In genomic region chr19:8505680-8506401, GRCh38 we compare ENCODE assay signal across 1 cellular context.
A peak's percentile ranks its signal among the peaks of the same experiment; 100 is the strongest.
TF ChIP-seq lines count a peak whose summit lies in the region.

No MANE protein-coding gene starts in this region.

TF ChIP-seq in HepG2, 621 proteins besides CTCF, POLR2A, EP300 and RAD21 (continued from another document and continues in another):
- TF ChIP-seq, protein P1, sequence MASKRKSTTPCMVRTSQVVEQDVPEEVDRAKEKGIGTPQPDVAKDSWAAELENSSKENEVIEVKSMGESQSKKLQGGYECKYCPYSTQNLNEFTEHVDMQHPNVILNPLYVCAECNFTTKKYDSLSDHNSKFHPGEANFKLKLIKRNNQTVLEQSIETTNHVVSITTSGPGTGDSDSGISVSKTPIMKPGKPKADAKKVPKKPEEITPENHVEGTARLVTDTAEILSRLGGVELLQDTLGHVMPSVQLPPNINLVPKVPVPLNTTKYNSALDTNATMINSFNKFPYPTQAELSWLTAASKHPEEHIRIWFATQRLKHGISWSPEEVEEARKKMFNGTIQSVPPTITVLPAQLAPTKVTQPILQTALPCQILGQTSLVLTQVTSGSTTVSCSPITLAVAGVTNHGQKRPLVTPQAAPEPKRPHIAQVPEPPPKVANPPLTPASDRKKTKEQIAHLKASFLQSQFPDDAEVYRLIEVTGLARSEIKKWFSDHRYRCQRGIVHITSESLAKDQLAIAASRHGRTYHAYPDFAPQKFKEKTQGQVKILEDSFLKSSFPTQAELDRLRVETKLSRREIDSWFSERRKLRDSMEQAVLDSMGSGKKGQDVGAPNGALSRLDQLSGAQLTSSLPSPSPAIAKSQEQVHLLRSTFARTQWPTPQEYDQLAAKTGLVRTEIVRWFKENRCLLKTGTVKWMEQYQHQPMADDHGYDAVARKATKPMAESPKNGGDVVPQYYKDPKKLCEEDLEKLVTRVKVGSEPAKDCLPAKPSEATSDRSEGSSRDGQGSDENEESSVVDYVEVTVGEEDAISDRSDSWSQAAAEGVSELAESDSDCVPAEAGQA (IDR thresholded peaks at IDR 0.05; ENCODE audit: low read depth) = no peak
- TF ChIP-seq, protein P1 (CRISPR knock-in tag; IDR thresholded peaks at IDR 0.05; ENCODE audit: borderline replicate concordance) = no peak
- no peak for TF ChIP-seq KDM1A (CRISPR knock-in tag; IDR thresholded peaks at IDR 0.05)
- no peak for TF ChIP-seq ZNF138 (CRISPR knock-in tag; IDR thresholded peaks at IDR 0.05; ENCODE audit: low read depth)
- TF ChIP-seq CAMTA2 (CRISPR knock-in tag; IDR thresholded peaks at IDR 0.05; ENCODE audit: borderline replicate concordance) = 0 out of 2 replicates have a peak, but pooled peaks have one; percentile 50
- TF ChIP-seq ATF4 (CRISPR knock-in tag; IDR thresholded peaks at IDR 0.05) = no peak
- TF ChIP-seq FUBP1 (CRISPR knock-in tag; IDR thresholded peaks at IDR 0.05; ENCODE audit: borderline replicate concordance) = no peak
- TF ChIP-seq, protein P2, sequence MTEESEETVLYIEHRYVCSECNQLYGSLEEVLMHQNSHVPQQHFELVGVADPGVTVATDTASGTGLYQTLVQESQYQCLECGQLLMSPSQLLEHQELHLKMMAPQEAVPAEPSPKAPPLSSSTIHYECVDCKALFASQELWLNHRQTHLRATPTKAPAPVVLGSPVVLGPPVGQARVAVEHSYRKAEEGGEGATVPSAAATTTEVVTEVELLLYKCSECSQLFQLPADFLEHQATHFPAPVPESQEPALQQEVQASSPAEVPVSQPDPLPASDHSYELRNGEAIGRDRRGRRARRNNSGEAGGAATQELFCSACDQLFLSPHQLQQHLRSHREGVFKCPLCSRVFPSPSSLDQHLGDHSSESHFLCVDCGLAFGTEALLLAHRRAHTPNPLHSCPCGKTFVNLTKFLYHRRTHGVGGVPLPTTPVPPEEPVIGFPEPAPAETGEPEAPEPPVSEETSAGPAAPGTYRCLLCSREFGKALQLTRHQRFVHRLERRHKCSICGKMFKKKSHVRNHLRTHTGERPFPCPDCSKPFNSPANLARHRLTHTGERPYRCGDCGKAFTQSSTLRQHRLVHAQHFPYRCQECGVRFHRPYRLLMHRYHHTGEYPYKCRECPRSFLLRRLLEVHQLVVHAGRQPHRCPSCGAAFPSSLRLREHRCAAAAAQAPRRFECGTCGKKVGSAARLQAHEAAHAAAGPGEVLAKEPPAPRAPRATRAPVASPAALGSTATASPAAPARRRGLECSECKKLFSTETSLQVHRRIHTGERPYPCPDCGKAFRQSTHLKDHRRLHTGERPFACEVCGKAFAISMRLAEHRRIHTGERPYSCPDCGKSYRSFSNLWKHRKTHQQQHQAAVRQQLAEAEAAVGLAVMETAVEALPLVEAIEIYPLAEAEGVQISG (CRISPR knock-in tag; IDR thresholded peaks at IDR 0.05) = peak; percentile 34; the same call in 1 of the 2 replicates
- TF ChIP-seq SMARCE1 (IDR thresholded peaks at IDR 0.05; ENCODE audit: borderline replicate concordance) = no peak
- TF ChIP-seq IKZF4 (CRISPR knock-in tag; IDR thresholded peaks at IDR 0.05; ENCODE audit: borderline replicate concordance, low read depth, not compliant biosample characterization) = no peak
- TF ChIP-seq EEA1 (CRISPR knock-in tag; IDR thresholded peaks at IDR 0.05; ENCODE audit: borderline replicate concordance) = no peak
- TF ChIP-seq, protein P3, sequence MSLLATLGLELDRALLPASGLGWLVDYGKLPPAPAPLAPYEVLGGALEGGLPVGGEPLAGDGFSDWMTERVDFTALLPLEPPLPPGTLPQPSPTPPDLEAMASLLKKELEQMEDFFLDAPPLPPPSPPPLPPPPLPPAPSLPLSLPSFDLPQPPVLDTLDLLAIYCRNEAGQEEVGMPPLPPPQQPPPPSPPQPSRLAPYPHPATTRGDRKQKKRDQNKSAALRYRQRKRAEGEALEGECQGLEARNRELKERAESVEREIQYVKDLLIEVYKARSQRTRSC (CRISPR knock-in tag; IDR thresholded peaks at IDR 0.05; ENCODE audit: low read depth) = no peak
- no peak for TF ChIP-seq ATF1 (CRISPR knock-in tag; IDR thresholded peaks at IDR 0.05)
- 0 out of 2 replicates have a peak, but pooled peaks have one; percentile 28 for TF ChIP-seq MAZ (IDR thresholded peaks at IDR 0.05; ENCODE audit: borderline replicate concordance, low read depth, low read length)
- TF ChIP-seq MAZ (CRISPR knock-in tag; IDR thresholded peaks at IDR 0.05; ENCODE audit: low read depth) = no peak; the same call in 1 of the 2 replicates
- no peak; the same call in 1 of the 2 replicates for TF ChIP-seq MIXL1 (CRISPR knock-in tag; IDR thresholded peaks at IDR 0.05)
- TF ChIP-seq KAT8 (CRISPR knock-in tag; IDR thresholded peaks at IDR 0.05) = peak; percentile 59; the same call in 1 of the 2 replicates
- TF ChIP-seq ZSCAN12 (CRISPR knock-in tag; IDR thresholded peaks at IDR 0.05) = no peak
- TF ChIP-seq PTBP1 (IDR thresholded peaks at IDR 0.05; ENCODE audit: low read depth, low read length, poor library complexity, severe bottlenecking) = no peak
- 0 out of 2 replicates have a peak, but pooled peaks have one; percentile 27 for TF ChIP-seq BRCA1 (CRISPR knock-in tag; IDR thresholded peaks at IDR 0.05)
- no peak for TF ChIP-seq NR2F1 (CRISPR knock-in tag; IDR thresholded peaks at IDR 0.05)
- no peak for TF ChIP-seq MTF1 (CRISPR knock-in tag; IDR thresholded peaks at IDR 0.05)
- TF ChIP-seq, protein P4, sequence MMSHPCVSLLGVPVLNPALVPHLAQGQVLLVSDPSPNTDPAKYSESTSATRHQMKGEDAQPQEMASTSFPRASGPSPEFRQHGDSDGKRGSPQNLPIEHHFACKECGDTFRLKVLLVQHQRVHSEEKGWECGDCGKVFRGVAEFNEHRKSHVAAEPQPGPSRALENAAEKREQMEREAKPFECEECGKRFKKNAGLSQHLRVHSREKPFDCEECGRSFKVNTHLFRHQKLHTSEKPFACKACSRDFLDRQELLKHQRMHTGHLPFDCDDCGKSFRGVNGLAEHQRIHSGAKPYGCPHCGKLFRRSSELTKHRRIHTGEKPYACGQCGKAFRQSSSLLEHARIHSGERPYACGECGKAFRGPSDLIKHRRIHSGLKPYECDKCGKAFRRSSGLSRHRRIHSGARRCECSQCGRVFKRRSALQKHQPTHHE (CRISPR knock-in tag; IDR thresholded peaks at IDR 0.05; ENCODE audit: borderline replicate concordance) = no peak
- TF ChIP-seq, protein P5, sequence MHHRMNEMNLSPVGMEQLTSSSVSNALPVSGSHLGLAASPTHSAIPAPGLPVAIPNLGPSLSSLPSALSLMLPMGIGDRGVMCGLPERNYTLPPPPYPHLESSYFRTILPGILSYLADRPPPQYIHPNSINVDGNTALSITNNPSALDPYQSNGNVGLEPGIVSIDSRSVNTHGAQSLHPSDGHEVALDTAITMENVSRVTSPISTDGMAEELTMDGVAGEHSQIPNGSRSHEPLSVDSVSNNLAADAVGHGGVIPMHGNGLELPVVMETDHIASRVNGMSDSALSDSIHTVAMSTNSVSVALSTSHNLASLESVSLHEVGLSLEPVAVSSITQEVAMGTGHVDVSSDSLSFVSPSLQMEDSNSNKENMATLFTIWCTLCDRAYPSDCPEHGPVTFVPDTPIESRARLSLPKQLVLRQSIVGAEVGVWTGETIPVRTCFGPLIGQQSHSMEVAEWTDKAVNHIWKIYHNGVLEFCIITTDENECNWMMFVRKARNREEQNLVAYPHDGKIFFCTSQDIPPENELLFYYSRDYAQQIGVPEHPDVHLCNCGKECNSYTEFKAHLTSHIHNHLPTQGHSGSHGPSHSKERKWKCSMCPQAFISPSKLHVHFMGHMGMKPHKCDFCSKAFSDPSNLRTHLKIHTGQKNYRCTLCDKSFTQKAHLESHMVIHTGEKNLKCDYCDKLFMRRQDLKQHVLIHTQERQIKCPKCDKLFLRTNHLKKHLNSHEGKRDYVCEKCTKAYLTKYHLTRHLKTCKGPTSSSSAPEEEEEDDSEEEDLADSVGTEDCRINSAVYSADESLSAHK (CRISPR knock-in tag; IDR thresholded peaks at IDR 0.05; ENCODE audit: borderline replicate concordance) = 0 out of 2 replicates have a peak, but pooled peaks have one; percentile 38
- TF ChIP-seq MATR3 (CRISPR knock-in tag; IDR thresholded peaks at IDR 0.05) = no peak
- no peak for TF ChIP-seq MAF1 (CRISPR knock-in tag; IDR thresholded peaks at IDR 0.05; ENCODE audit: borderline replicate concordance)
- TF ChIP-seq MED1 (CRISPR knock-in tag; IDR thresholded peaks at IDR 0.05) = peak; percentile 28; the same call in 1 of the 2 replicates
- TF ChIP-seq, protein P6, sequence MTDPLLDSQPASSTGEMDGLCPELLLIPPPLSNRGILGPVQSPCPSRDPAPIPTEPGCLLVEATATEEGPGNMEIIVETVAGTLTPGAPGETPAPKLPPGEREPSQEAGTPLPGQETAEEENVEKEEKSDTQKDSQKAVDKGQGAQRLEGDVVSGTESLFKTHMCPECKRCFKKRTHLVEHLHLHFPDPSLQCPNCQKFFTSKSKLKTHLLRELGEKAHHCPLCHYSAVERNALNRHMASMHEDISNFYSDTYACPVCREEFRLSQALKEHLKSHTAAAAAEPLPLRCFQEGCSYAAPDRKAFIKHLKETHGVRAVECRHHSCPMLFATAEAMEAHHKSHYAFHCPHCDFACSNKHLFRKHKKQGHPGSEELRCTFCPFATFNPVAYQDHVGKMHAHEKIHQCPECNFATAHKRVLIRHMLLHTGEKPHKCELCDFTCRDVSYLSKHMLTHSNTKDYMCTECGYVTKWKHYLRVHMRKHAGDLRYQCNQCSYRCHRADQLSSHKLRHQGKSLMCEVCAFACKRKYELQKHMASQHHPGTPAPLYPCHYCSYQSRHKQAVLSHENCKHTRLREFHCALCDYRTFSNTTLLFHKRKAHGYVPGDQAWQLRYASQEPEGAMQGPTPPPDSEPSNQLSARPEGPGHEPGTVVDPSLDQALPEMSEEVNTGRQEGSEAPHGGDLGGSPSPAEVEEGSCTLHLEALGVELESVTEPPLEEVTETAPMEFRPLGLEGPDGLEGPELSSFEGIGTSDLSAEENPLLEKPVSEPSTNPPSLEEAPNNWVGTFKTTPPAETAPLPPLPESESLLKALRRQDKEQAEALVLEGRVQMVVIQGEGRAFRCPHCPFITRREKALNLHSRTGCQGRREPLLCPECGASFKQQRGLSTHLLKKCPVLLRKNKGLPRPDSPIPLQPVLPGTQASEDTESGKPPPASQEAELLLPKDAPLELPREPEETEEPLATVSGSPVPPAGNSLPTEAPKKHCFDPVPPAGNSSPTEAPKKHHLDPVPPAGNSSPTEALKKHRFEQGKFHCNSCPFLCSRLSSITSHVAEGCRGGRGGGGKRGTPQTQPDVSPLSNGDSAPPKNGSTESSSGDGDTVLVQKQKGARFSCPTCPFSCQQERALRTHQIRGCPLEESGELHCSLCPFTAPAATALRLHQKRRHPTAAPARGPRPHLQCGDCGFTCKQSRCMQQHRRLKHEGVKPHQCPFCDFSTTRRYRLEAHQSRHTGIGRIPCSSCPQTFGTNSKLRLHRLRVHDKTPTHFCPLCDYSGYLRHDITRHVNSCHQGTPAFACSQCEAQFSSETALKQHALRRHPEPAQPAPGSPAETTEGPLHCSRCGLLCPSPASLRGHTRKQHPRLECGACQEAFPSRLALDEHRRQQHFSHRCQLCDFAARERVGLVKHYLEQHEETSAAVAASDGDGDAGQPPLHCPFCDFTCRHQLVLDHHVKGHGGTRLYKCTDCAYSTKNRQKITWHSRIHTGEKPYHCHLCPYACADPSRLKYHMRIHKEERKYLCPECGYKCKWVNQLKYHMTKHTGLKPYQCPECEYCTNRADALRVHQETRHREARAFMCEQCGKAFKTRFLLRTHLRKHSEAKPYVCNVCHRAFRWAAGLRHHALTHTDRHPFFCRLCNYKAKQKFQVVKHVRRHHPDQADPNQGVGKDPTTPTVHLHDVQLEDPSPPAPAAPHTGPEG (CRISPR knock-in tag; IDR thresholded peaks at IDR 0.05) = 0 out of 2 replicates have a peak, but pooled peaks have one; percentile 30
- TF ChIP-seq ZNF720 (CRISPR knock-in tag; IDR thresholded peaks at IDR 0.05) = no peak
- TF ChIP-seq TEF (CRISPR knock-in tag; IDR thresholded peaks at IDR 0.05) = no peak
- no peak for TF ChIP-seq ZNF224 (CRISPR knock-in tag; IDR thresholded peaks at IDR 0.05)
- TF ChIP-seq TP53 (CRISPR knock-in tag; conservative IDR thresholded peaks at IDR 0.05) = no peak
